1 cellular context compared by ENCODE assay signal in the genomic region with DNA sequence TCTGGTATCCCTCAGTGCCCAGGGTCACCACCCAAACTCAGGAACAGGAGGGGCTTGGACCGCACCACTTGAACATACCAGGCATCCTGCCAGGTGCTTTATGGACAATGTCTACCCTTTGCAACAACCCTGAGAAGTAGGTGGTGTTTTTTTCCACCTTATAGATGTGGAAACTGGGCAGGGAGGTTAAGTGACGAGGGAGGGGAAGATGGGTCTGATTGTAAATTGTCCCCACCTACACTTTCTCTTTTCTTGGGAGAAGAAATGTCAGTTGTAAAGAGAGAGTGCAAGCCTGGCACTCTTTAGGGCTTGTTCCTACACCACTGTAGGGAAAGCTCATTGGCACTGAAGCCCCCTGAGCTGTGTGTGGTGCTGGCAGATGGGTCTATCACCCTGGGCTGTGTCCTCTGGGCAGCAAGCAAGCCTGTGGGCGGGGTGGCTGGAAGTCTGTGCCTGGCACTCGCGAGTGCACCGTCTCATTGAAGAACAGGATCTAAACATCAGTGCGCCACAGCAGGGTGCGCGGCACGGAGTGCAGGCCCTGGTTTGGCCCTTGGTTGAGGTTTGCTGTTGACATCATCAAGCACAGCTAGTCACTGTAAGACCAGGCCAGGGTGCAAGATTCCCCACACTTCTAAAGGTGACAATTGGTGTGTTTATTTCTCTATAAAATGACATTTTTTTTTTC.
TF ChIP-seq lines count a peak whose summit lies in the region.

No MANE protein-coding gene starts in this region.

TF ChIP-seq in GM12878, 131 proteins besides CTCF, POLR2A, EP300 and RAD21:
- TF ChIP-seq, protein P1, sequence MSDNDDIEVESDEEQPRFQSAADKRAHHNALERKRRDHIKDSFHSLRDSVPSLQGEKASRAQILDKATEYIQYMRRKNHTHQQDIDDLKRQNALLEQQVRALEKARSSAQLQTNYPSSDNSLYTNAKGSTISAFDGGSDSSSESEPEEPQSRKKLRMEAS (IDR thresholded peaks at IDR 0.05; ENCODE audit: low read depth, low read length) = no peak
- TF ChIP-seq, protein P2, sequence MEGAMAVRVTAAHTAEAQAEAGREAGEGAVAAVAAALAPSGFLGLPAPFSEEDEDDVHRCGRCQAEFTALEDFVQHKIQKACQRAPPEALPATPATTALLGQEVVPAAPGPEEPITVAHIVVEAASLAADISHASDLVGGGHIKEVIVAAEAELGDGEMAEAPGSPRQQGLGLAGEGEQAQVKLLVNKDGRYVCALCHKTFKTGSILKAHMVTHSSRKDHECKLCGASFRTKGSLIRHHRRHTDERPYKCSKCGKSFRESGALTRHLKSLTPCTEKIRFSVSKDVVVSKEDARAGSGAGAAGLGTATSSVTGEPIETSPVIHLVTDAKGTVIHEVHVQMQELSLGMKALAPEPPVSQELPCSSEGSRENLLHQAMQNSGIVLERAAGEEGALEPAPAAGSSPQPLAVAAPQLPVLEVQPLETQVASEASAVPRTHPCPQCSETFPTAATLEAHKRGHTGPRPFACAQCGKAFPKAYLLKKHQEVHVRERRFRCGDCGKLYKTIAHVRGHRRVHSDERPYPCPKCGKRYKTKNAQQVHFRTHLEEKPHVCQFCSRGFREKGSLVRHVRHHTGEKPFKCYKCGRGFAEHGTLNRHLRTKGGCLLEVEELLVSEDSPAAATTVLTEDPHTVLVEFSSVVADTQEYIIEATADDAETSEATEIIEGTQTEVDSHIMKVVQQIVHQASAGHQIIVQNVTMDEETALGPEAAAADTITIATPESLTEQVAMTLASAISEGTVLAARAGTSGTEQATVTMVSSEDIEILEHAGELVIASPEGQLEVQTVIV (IDR thresholded peaks at IDR 0.05; ENCODE audit: borderline replicate concordance, partially characterized antibody) = no peak
- peak; percentile 76; the same call in 1 of the 2 replicates for TF ChIP-seq ZBTB33 (IDR thresholded peaks at IDR 0.05)
TF ChIP-seq in GM12878: peak in this region for 1.
